21 cellular contexts compared by ENCODE assay signal in genomic region chr12:4046150-4046845, GRCh38.
DNase-seq lines count a peak whose midpoint lies in the region; ATAC-seq lines count a peak whose summit lies in the region.
"Had no signal": no experiment of that assay in that cellular context is flagged by ENCODE, and none has a peak within 500 bp of the region (broad histone marks: within the 10 kb centered on the region; RNA-seq: fewer than 3 reads in every experiment).

No MANE protein-coding gene starts in this region.

- no peak overlapping the region for H3K4ac ChIP-seq in neuronal stem cell (ENCODE audit: low read length)

- H3K27me3 ChIP-seq in neuronal stem cell (ENCODE audit: control insufficient read depth in 3 of 3, insufficient read depth in 3 of 3, low read depth in 1 of 3, low read length in 3 of 3): no peaks in the 10 kb centered on the region
- H3K27me3 ChIP-seq: MG63 had no signal

- H3K9me3 ChIP-seq in neuronal stem cell (replicated peaks in 1 of 2; ENCODE audit: control insufficient read depth in 2 of 2, insufficient read depth in 1 of 2, low read depth in 1 of 2, low read length in 2 of 2): peaks cover 4 to 15% of the 10 kb centered on the region in 2 donors
- H3K9me3 ChIP-seq: HAP-1, MG63 had no signal

- H2BK15ac ChIP-seq in neuronal stem cell (ENCODE audit: low read length): peak overlapping the region; percentile 42

- H4K91ac ChIP-seq in neuronal stem cell (ENCODE audit: low read depth, low read length, poor library complexity): no peak overlapping the region

- H3K79me1 ChIP-seq in neuronal stem cell (ENCODE audit: low read depth, low read length): no peaks in the 10 kb centered on the region

- peak overlapping the region; percentile 84 for H3K27ac ChIP-seq in neuronal stem cell (replicated peaks; ENCODE audit: low read length)

- no peak overlapping the region for H3K4me2 ChIP-seq in neuronal stem cell (ENCODE audit: insufficient read depth, low read length, poor library complexity, severe bottlenecking)

- peaks cover under 1% of the 10 kb centered on the region for H3K4me1 Mint-ChIP-seq in activated naive CD4-positive, alpha-beta T cell treated with anti-CD3 and anti-CD28 coated beads, Interleukin-2, amount 50 U/mL, for 24 hours
- H3K4me1 Mint-ChIP-seq: CD4-positive, CD25-positive, alpha-beta regulatory T cell had no signal

- H3K23ac ChIP-seq in neuronal stem cell (ENCODE audit: low read depth, low read length, poor library complexity): no peak overlapping the region

- H3K36me3 ChIP-seq in neuronal stem cell (replicated peaks in 1 of 2; ENCODE audit: control insufficient read depth in 2 of 2, insufficient read depth in 2 of 2, low read length in 2 of 2): no peaks in the 10 kb centered on the region
- H3K36me3 ChIP-seq: HAP-1, MG63 had no signal

- peak overlapping the region; percentile 6 for H3K27ac Mint-ChIP-seq in activated naive CD4-positive, alpha-beta T cell treated with anti-CD3 and anti-CD28 coated beads, Interleukin-2, amount 50 U/mL, for 24 hours
- H3K27ac Mint-ChIP-seq: CD4-positive, CD25-positive, alpha-beta regulatory T cell had no signal

- peak; percentile 91 for ATAC-seq in left colon
- ATAC-seq: Right ventricle myocardium inferior had no signal

- H2AK5ac ChIP-seq in neuronal stem cell (ENCODE audit: low read depth, low read length): no peak overlapping the region

- H3K4me1 ChIP-seq in neuronal stem cell (ENCODE audit: control insufficient read depth in 2 of 2, insufficient read depth in 1 of 2, low read depth in 1 of 2, low read length in 2 of 2): peaks cover 11 to 20% of the 10 kb centered on the region in 2 donors
- H3K4me1 ChIP-seq: HAP-1 had no signal

- peak overlapping the region; percentile 70 for H2AFZ ChIP-seq in neuronal stem cell (ENCODE audit: low read length)

- H3K9me3 Mint-ChIP-seq in activated naive CD4-positive, alpha-beta T cell treated with anti-CD3 and anti-CD28 coated beads, Interleukin-2, amount 50 U/mL, for 24 hours: no peaks in the 10 kb centered on the region
- H3K9me3 Mint-ChIP-seq: CD4-positive, CD25-positive, alpha-beta regulatory T cell had no signal

- H3K4me3 Mint-ChIP-seq in activated naive CD4-positive, alpha-beta T cell treated with anti-CD3 and anti-CD28 coated beads, Interleukin-2, amount 50 U/mL, for 24 hours: no peak overlapping the region
- H3K4me3 Mint-ChIP-seq: CD4-positive, CD25-positive, alpha-beta regulatory T cell had no signal

- H2BK5ac ChIP-seq in neuronal stem cell (ENCODE audit: low read length): no peak overlapping the region

- no peak overlapping the region for H3K4me3 ChIP-seq in neuronal stem cell (ENCODE audit: low read length in 2 of 2)
- H3K4me3 ChIP-seq: HAP-1, MG63 had no signal

- peaks cover 2% of the 10 kb centered on the region for H3K36me3 Mint-ChIP-seq in activated naive CD4-positive, alpha-beta T cell treated with anti-CD3 and anti-CD28 coated beads, Interleukin-2, amount 50 U/mL, for 24 hours
- H3K36me3 Mint-ChIP-seq: CD4-positive, CD25-positive, alpha-beta regulatory T cell had no signal

- WGBS in neuronal stem cell (ENCODE audit: extremely low coverage in 2 of 2, insufficient read length in 2 of 2, insufficient replicate concordance in 1 of 2), 2 donors: no CpG with 5 or more reads among the region's 13 CpGs

- no peak for DNase-seq in activated naive CD4-positive, alpha-beta T cell treated with Interleukin-2 at 50 U/mL for 16 hours
- DNase-seq in left colon (no peak), neuronal stem cell (ENCODE audit: low spot score) (peak; percentile 38), inferior parietal cortex (ENCODE audit: extremely low spot score) (no peak), NCI-H69 (lab: John Stamatoyannopoulos, UW) (no peak), NCI-H1436 (lab: John Stamatoyannopoulos, UW) (no peak)
- no peak for DNase-seq in effector CD4-positive, alpha-beta T cell
- DNase-seq: 8988T; CD4-positive, CD25-positive, alpha-beta regulatory T cell; COR-L47; DMS 273 treated with DMSO at 0.1 percent for 48 hours; DND-41; Kasumi-1; MG63; NCI-H1092; NCI-H2081; NCI-H2171 treated with DMSO at 0.1 percent for 48 hours; NCI-H774 had no signal

- H2BK12ac ChIP-seq in neuronal stem cell (ENCODE audit: low read length): no peak overlapping the region

- H3K14ac ChIP-seq in neuronal stem cell (ENCODE audit: low read length): no peak overlapping the region

- no peak overlapping the region for H3K9ac ChIP-seq in neuronal stem cell (ENCODE audit: low read depth, low read length, poor library complexity)

- H3K27me3 Mint-ChIP-seq in activated naive CD4-positive, alpha-beta T cell treated with anti-CD3 and anti-CD28 coated beads, Interleukin-2, amount 50 U/mL, for 24 hours: no peaks in the 10 kb centered on the region

- H4K8ac ChIP-seq in neuronal stem cell (ENCODE audit: low read depth, low read length): no peak overlapping the region

- H2BK120ac ChIP-seq in neuronal stem cell (ENCODE audit: low read depth, low read length): no peak overlapping the region

- intact Hi-C loops in left colon (cut with DNase I, micrococcal nuclease): no loop called here

- peak overlapping the region; percentile 87 for H3K18ac ChIP-seq in neuronal stem cell (ENCODE audit: low read length)
